ENCODE assay signal across 1 cellular context in genomic region chr2:219597552-219598307, GRCh38.
TF ChIP-seq lines count a peak whose summit lies in the region.

Gene STK11IP, plus strand, starts transcription at chr2:219597857. Its CDS starts 263 bp downstream, at chr2:219598120.

TF ChIP-seq in GM12878, 131 proteins besides CTCF, POLR2A, EP300 and RAD21 (continued from another document):
- TF ChIP-seq E4F1 (IDR thresholded peaks at IDR 0.05; ENCODE audit: borderline replicate concordance, partially characterized antibody) (peak; percentile 84), IKZF1 (conservative IDR thresholded peaks at IDR 0.05) (peak; percentile 74), SIN3A (IDR thresholded peaks at IDR 0.05; ENCODE audit: low read depth, low read length) (peak; percentile 98), SMAD1 (IDR thresholded peaks at IDR 0.05; ENCODE audit: low read depth, partially characterized antibody) (peak; percentile 44), CHD2 (IDR thresholded peaks at IDR 0.05; ENCODE audit: borderline replicate concordance, low read depth, low read length) (peak; percentile 80), USF2 (IDR thresholded peaks at IDR 0.05; ENCODE audit: borderline replicate concordance, low read depth, low read length) (no peak), NKRF (conservative IDR thresholded peaks at IDR 0.05) (peak; percentile 96), MYB (IDR thresholded peaks at IDR 0.05; ENCODE audit: borderline replicate concordance, low read depth, low read length) (no peak), ZZZ3 (IDR thresholded peaks at IDR 0.05; ENCODE audit: control insufficient read depth, insufficient read length, low read depth) (no peak), JUNB (IDR thresholded peaks at IDR 0.05) (no peak), ZNF274 (IDR thresholded peaks at IDR 0.05; ENCODE audit: insufficient read depth, insufficient read length) (no peak), MAX (IDR thresholded peaks at IDR 0.05; ENCODE audit: low read depth, low read length) (peak; percentile 31; the same call in 1 of the 2 replicates), RELA (IDR thresholded peaks at IDR 0.05; ENCODE audit: borderline replicate concordance, partially characterized antibody) (peak; percentile 22), ZBTB40 (IDR thresholded peaks at IDR 0.05; ENCODE audit: borderline replicate concordance) (peak; percentile 98), KAT2A (conservative IDR thresholded peaks at IDR 0.05; ENCODE audit: control insufficient read depth, low read depth, low read length) (no peak)
